In genomic region chr16:84729716-84730320, GRCh38 we compare ENCODE assay signal across 9 cellular contexts. TPM values are rescaled to one million over a fixed set of nuclear protein-coding genes. Genes with fewer than 3 reads are reported as not detected.
A peak's percentile ranks its signal among the peaks of the same experiment; 100 is the strongest.
DNase-seq lines count a peak whose midpoint lies in the region; ATAC-seq and TF ChIP-seq lines count a peak whose summit lies in the region.
"Had no signal": no experiment of that assay in that cellular context is flagged by ENCODE, and none has a peak within 500 bp of the region (broad histone marks: within the 10 kb centered on the region; RNA-seq: fewer than 3 reads in every experiment).

No MANE protein-coding gene starts in this region.

- peaks cover 25 to 39% of the 10 kb centered on the region in 2 donors for H3K4me1 ChIP-seq in gastrocnemius medialis

- no peaks in the 10 kb centered on the region for H3K9me3 ChIP-seq in gastrocnemius medialis

- peak in 1 of 2 donors; percentile 19 for ATAC-seq in gastrocnemius medialis
- no peak for ATAC-seq in GM19351 (IDR thresholded peaks at IDR 0.05; ENCODE audit: unreplicated experiment)

- TF ChIP-seq CTCF in GM06990 (IDR thresholded peaks at IDR 0.05; ENCODE audit: insufficient read depth, low read length, poor library complexity, severe bottlenecking) (no peak), gastrocnemius medialis (IDR thresholded peaks at IDR 0.05 in 4 of 5, conservative IDR thresholded peaks at IDR 0.05 in 1 of 5) (no peak)

- no peak for DNase-seq in GM06990 (ENCODE audit: extremely low read depth, insufficient read length)
- peak; percentile 20 for DNase-seq in NCI-H226
- peak; percentile 41 to 57 for DNase-seq in erythroblast (lab: John Stamatoyannopoulos, UW)
- DNase-seq in gastrocnemius medialis = no peak
- no peak for DNase-seq in AG08396 (ENCODE audit: low spot score)
- DNase-seq in medulla oblongata (ENCODE audit: extremely low spot score) = no peak
- DNase-seq in DMS153 (lab: John Stamatoyannopoulos, UW) = no peak
- DNase-seq: activated naive CD8-positive, alpha-beta T cell treated with anti-CD3 and anti-CD28 coated beads, Interleukin-2, amount 10 ng/mL, durations not matched to agents 7 days and 5 days had no signal

- H3K36me3 ChIP-seq in GM06990 (ENCODE audit: control insufficient read depth, insufficient read depth, low read length) (peaks cover 1% of the 10 kb centered on the region; the same call in 1 of the 2 replicates), gastrocnemius medialis (no peaks in the 10 kb centered on the region)

- H3K27me3 ChIP-seq in GM06990 (replicated peaks; ENCODE audit: control insufficient read depth, insufficient read depth, low read length) = no peaks in the 10 kb centered on the region
- H3K27me3 ChIP-seq in gastrocnemius medialis = no peaks in the 10 kb centered on the region

- peak overlapping the region; percentile 70 to 80 (median 76) for H3K27ac ChIP-seq in gastrocnemius medialis

- in situ Hi-C loops in gastrocnemius medialis (cut with MboI; ENCODE audit: low sequenced_read_pairs in 4 of 4) = loop anchor here (5.0 to 10.0 kb wide), 7 partner anchors 53 to 218 kb away; partner anchors contain the start of gene COTL1 (in 1 of the 4)

- intact Hi-C loops in gastrocnemius medialis (cut with DNase I; ENCODE audit: low total_unique reads) = no loop called here

- H3K4me3 ChIP-seq in GM06990 (replicated peaks; ENCODE audit: low read depth, low read length) = peak overlapping the region; percentile 43
- H3K4me3 ChIP-seq in gastrocnemius medialis = peak overlapping the region; percentile 29 to 42 (median 34)

- TF ChIP-seq POLR2A in erythroblast (IDR thresholded peaks at IDR 0.05; ENCODE audit: low read length) (no peak), gastrocnemius medialis (IDR thresholded peaks at IDR 0.05) (no peak)

RNA-seq across cellular contexts. Expression of gene USP10, which starts 30.0 kb away (rescaled TPM):
- 100 to 1,000 TPM in 1 of 4 donors, 10 to 100 TPM in 3; 61.1 to 103 (median 74.4) TPM for total RNA-seq in gastrocnemius medialis

Comparison
In these comparisons a context has a peak if more than half of its experiments do, and no peak if none do; other contexts are left out.
1. DNase-seq: peak in NCI-H226 (single experiment) and erythroblast (2 of 2); none in GM06990 (single experiment), gastrocnemius medialis (0 of 2), AG08396 (single experiment), medulla oblongata (single experiment) and DMS153 (single experiment).